Comparison of ENCODE assay signal across 1 cellular context in the genomic region with DNA sequence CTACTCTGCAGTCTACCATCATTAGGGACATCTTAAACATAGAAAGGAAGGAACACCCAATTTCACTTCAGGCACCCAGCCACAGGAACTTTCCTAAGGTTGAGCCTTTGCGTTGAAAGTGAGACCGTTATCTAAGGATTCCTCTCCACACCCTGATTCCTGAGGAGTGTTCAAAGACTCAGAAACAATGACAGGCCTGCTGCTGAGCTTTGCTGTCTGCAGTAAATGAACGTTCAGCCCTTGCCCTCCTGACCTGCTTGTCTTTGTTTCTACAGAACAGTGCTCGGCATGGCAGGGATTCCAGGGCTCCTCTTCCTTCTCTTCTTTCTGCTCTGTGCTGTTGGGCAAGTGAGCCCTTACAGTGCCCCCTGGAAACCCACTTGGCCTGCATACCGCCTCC.
TF ChIP-seq lines count a peak whose summit lies in the region.

No MANE protein-coding gene starts in this region.

TF ChIP-seq in GM23338, 12 proteins besides CTCF, POLR2A, EP300 and RAD21:
- TF ChIP-seq CREB1 (CRISPR knock-in tag; IDR thresholded peaks at IDR 0.05; ENCODE audit: low read depth), result no peak
- TF ChIP-seq EZH2 (IDR thresholded peaks at IDR 0.05; ENCODE audit: low read depth, unreplicated experiment), result no peak
- TF ChIP-seq, protein P1, sequence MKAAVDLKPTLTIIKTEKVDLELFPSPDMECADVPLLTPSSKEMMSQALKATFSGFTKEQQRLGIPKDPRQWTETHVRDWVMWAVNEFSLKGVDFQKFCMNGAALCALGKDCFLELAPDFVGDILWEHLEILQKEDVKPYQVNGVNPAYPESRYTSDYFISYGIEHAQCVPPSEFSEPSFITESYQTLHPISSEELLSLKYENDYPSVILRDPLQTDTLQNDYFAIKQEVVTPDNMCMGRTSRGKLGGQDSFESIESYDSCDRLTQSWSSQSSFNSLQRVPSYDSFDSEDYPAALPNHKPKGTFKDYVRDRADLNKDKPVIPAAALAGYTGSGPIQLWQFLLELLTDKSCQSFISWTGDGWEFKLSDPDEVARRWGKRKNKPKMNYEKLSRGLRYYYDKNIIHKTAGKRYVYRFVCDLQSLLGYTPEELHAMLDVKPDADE (IDR thresholded peaks at IDR 0.05), result no peak
- no peak for TF ChIP-seq JUNB (IDR thresholded peaks at IDR 0.05; ENCODE audit: unreplicated experiment)
- TF ChIP-seq ZNF331 (CRISPR knock-in tag; IDR thresholded peaks at IDR 0.05; ENCODE audit: low read depth), result no peak
- TF ChIP-seq ZNF114 (CRISPR knock-in tag; IDR thresholded peaks at IDR 0.05), result no peak
- TF ChIP-seq, protein P2, sequence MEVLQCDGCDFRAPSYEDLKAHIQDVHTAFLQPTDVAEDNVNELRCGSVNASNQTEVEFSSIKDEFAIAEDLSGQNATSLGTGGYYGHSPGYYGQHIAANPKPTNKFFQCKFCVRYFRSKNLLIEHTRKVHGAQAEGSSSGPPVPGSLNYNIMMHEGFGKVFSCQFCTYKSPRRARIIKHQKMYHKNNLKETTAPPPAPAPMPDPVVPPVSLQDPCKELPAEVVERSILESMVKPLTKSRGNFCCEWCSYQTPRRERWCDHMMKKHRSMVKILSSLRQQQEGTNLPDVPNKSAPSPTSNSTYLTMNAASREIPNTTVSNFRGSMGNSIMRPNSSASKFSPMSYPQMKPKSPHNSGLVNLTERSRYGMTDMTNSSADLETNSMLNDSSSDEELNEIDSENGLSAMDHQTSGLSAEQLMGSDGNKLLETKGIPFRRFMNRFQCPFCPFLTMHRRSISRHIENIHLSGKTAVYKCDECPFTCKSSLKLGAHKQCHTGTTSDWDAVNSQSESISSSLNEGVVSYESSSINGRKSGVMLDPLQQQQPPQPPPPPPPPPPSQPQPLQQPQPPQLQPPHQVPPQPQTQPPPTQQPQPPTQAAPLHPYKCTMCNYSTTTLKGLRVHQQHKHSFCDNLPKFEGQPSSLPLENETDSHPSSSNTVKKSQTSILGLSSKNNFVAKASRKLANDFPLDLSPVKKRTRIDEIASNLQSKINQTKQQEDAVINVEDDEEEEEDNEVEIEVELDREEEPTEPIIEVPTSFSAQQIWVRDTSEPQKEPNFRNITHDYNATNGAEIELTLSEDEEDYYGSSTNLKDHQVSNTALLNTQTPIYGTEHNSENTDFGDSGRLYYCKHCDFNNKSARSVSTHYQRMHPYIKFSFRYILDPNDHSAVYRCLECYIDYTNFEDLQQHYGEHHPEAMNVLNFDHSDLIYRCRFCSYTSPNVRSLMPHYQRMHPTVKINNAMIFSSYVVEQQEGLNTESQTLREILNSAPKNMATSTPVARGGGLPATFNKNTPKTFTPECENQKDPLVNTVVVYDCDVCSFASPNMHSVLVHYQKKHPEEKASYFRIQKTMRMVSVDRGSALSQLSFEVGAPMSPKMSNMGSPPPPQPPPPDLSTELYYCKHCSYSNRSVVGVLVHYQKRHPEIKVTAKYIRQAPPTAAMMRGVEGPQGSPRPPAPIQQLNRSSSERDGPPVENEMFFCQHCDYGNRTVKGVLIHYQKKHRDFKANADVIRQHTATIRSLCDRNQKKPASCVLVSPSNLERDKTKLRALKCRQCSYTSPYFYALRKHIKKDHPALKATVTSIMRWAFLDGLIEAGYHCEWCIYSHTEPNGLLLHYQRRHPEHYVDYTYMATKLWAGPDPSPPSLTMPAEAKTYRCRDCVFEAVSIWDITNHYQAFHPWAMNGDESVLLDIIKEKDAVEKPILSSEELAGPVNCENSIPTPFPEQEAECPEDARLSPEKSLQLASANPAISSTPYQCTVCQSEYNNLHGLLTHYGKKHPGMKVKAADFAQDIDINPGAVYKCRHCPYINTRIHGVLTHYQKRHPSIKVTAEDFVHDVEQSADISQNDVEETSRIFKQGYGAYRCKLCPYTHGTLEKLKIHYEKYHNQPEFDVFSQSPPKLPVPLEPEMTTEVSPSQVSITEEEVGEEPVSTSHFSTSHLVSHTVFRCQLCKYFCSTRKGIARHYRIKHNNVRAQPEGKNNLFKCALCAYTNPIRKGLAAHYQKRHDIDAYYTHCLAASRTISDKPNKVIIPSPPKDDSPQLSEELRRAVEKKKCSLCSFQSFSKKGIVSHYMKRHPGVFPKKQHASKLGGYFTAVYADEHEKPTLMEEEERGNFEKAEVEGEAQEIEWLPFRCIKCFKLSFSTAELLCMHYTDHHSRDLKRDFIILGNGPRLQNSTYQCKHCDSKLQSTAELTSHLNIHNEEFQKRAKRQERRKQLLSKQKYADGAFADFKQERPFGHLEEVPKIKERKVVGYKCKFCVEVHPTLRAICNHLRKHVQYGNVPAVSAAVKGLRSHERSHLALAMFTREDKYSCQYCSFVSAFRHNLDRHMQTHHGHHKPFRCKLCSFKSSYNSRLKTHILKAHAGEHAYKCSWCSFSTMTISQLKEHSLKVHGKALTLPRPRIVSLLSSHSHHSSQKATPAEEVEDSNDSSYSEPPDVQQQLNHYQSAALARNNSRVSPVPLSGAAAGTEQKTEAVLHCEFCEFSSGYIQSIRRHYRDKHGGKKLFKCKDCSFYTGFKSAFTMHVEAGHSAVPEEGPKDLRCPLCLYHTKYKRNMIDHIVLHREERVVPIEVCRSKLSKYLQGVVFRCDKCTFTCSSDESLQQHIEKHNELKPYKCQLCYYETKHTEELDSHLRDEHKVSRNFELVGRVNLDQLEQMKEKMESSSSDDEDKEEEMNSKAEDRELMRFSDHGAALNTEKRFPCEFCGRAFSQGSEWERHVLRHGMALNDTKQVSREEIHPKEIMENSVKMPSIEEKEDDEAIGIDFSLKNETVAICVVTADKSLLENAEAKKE (CRISPR knock-in tag; IDR thresholded peaks at IDR 0.05), result no peak
- TF ChIP-seq STAT1 (IDR thresholded peaks at IDR 0.05; ENCODE audit: unreplicated experiment), result no peak
- no peak for TF ChIP-seq NANOG (IDR thresholded peaks at IDR 0.05; ENCODE audit: borderline replicate concordance)
- no peak for TF ChIP-seq POLR2AphosphoS5 (IDR thresholded peaks at IDR 0.05; ENCODE audit: low read depth)
- TF ChIP-seq, protein P3, sequence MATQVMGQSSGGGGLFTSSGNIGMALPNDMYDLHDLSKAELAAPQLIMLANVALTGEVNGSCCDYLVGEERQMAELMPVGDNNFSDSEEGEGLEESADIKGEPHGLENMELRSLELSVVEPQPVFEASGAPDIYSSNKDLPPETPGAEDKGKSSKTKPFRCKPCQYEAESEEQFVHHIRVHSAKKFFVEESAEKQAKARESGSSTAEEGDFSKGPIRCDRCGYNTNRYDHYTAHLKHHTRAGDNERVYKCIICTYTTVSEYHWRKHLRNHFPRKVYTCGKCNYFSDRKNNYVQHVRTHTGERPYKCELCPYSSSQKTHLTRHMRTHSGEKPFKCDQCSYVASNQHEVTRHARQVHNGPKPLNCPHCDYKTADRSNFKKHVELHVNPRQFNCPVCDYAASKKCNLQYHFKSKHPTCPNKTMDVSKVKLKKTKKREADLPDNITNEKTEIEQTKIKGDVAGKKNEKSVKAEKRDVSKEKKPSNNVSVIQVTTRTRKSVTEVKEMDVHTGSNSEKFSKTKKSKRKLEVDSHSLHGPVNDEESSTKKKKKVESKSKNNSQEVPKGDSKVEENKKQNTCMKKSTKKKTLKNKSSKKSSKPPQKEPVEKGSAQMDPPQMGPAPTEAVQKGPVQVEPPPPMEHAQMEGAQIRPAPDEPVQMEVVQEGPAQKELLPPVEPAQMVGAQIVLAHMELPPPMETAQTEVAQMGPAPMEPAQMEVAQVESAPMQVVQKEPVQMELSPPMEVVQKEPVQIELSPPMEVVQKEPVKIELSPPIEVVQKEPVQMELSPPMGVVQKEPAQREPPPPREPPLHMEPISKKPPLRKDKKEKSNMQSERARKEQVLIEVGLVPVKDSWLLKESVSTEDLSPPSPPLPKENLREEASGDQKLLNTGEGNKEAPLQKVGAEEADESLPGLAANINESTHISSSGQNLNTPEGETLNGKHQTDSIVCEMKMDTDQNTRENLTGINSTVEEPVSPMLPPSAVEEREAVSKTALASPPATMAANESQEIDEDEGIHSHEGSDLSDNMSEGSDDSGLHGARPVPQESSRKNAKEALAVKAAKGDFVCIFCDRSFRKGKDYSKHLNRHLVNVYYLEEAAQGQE (IDR thresholded peaks at IDR 0.05; ENCODE audit: unreplicated experiment), result no peak
- TF ChIP-seq EZH2phosphoT487 (IDR thresholded peaks at IDR 0.05; ENCODE audit: unreplicated experiment), result no peak
